In genomic region chr9:128097156-128098016, GRCh38 we compare ENCODE assay signal across 10 cellular contexts. TPM values are rescaled to one million over a fixed set of nuclear protein-coding genes. Genes with fewer than 3 reads are reported as not detected.
DNase-seq lines count a peak whose midpoint lies in the region; TF ChIP-seq lines count a peak whose summit lies in the region.
"Had no signal": no experiment of that assay in that cellular context is flagged by ENCODE, and none has a peak within 500 bp of the region (broad histone marks: within the 10 kb centered on the region; RNA-seq: fewer than 3 reads in every experiment).

No MANE protein-coding gene starts in this region.

- H3K79me2 ChIP-seq in trophoblast cell (ENCODE audit: control insufficient read depth, insufficient read depth, low read length, poor library complexity) = peaks cover 12% of the 10 kb centered on the region

- peak overlapping the region; percentile 80 to 98 (median 91) for H3K4me2 ChIP-seq in BLaER1 treated with 17β-estradiol and CSF1 and Interleukin-3, amounts not matched to agents 10 nM and 100 nM
- peak overlapping the region; percentile 80 for H3K4me2 ChIP-seq in trophoblast cell (ENCODE audit: low read length)
- H3K4me2 ChIP-seq: KMS-11 had no signal

- 81% methylated on average over 21 of the region's 21 CpGs for WGBS in esophagus, 2 donors
- WGBS in trophoblast cell (ENCODE audit: extremely low coverage, insufficient coverage, insufficient read length) = no CpG with 5 or more reads among the region's 21 CpGs

- peak overlapping the region; percentile 95 for H4K91ac ChIP-seq in trophoblast cell (ENCODE audit: low read depth, low read length)

- peak overlapping the region; percentile 23 for H3K4ac ChIP-seq in trophoblast cell (ENCODE audit: low read depth, low read length)

- peak overlapping the region; percentile 1 to 73 (median 56); a peak in 19 of 22 replicates for H3K9ac ChIP-seq in BLaER1 treated with 17β-estradiol and CSF1 and Interleukin-3, amounts not matched to agents 10 nM and 100 nM
- peak overlapping the region; percentile 38 for H3K9ac ChIP-seq in trophoblast cell (ENCODE audit: low read length)
- H3K9ac ChIP-seq: KMS-11 had no signal

- H4K20me1 ChIP-seq in BLaER1 treated with 17β-estradiol and CSF1 and Interleukin-3, amounts not matched to agents 10 nM and 100 nM = peaks cover 75 to 100% (median 93%) of the 10 kb centered on the region in 11 experiments

- H3K9me3 ChIP-seq in BLaER1 treated with 17β-estradiol and CSF1 and Interleukin-3, amounts not matched to agents 10 nM and 100 nM (replicated peaks in 1 of 11) = no peaks in the 10 kb centered on the region
- H3K9me3 ChIP-seq in Peyer's patch = no peaks in the 10 kb centered on the region
- no peaks in the 10 kb centered on the region for H3K9me3 ChIP-seq in esophagus (ENCODE audit: control insufficient read depth in 2 of 2, insufficient read depth in 1 of 2, low read depth in 1 of 2, low read length in 1 of 2)
- H3K9me3 ChIP-seq in trophoblast cell (ENCODE audit: insufficient read depth, low read depth, low read length) = no peaks in the 10 kb centered on the region

- peak overlapping the region; percentile 34 to 68 (median 56); a peak in 21 of 22 replicates for H3K27ac ChIP-seq in BLaER1 treated with 17β-estradiol and CSF1 and Interleukin-3, amounts not matched to agents 10 nM and 100 nM
- H3K27ac ChIP-seq in Peyer's patch = peak overlapping the region; percentile 72 to 98 (median 88)
- peak overlapping the region; percentile 89 to 99 for H3K27ac ChIP-seq in esophagus (ENCODE audit: low read depth in 2 of 2, low read length in 1 of 2)
- H3K27ac ChIP-seq in trophoblast cell (ENCODE audit: low read depth, low read length) = peak overlapping the region; percentile 99
- H3K27ac ChIP-seq: KMS-11 had no signal

- peak overlapping the region; percentile 95 for H2BK12ac ChIP-seq in trophoblast cell (ENCODE audit: low read length)

- peak overlapping the region; percentile 92 for H3K14ac ChIP-seq in trophoblast cell (ENCODE audit: low read length)

- peak overlapping the region; percentile 35 for H4K12ac ChIP-seq in trophoblast cell (ENCODE audit: low read depth, low read length)

- H3K36me3 ChIP-seq in BLaER1 treated with 17β-estradiol and CSF1 and Interleukin-3, amounts not matched to agents 10 nM and 100 nM = peaks cover 15 to 58% (median 24%) of the 10 kb centered on the region in 11 experiments; a peak in 21 of 22 replicates
- H3K36me3 ChIP-seq in Peyer's patch (peaks cover 0 to 18% (median 0%) of the 10 kb centered on the region in 3 donors), esophagus (ENCODE audit: control insufficient read depth in 2 of 2, insufficient read depth in 2 of 2, low read length in 1 of 2) (peaks cover 6 to 18% of the 10 kb centered on the region in 2 donors), trophoblast cell (ENCODE audit: control insufficient read depth in 1 of 2, insufficient read depth in 2 of 2, low read length in 2 of 2) (peaks cover 13 to 14% of the 10 kb centered on the region in 2 experiments)

- peak overlapping the region; percentile 77 for H2BK5ac ChIP-seq in trophoblast cell (ENCODE audit: low read depth, low read length, poor library complexity)

- no peak for TF ChIP-seq POLR2A in Peyer's patch (IDR thresholded peaks at IDR 0.05)

- peaks cover 95 to 99% (median 97%) of the 10 kb centered on the region in 10 experiments for H3K4me1 ChIP-seq in BLaER1 treated with 17β-estradiol and CSF1 and Interleukin-3, amounts not matched to agents 10 nM and 100 nM
- H3K4me1 ChIP-seq in Peyer's patch (peaks cover 0 to 63% (median 10%) of the 10 kb centered on the region in 4 donors), esophagus (ENCODE audit: control insufficient read depth in 2 of 2, insufficient read depth in 2 of 2, low read length in 1 of 2) (peaks cover 15 to 32% of the 10 kb centered on the region in 2 donors), trophoblast cell (ENCODE audit: control insufficient read depth in 1 of 2, insufficient read depth in 2 of 2, low read length in 2 of 2) (peaks cover 33 to 37% of the 10 kb centered on the region in 2 experiments)

- H2BK120ac ChIP-seq in trophoblast cell (ENCODE audit: insufficient read depth, low read length, poor library complexity) = peak overlapping the region; percentile 86

- DNase-seq in Peyer's patch = no peak
- peak in 1 of 2 donors; percentile 26 for DNase-seq in trophoblast cell
- DNase-seq in NCI-H526 (lab: John Stamatoyannopoulos, UW) = no peak
- no peak for DNase-seq in NOMO-1 treated with dmso at 0.1 percent for 144 hours (lab: John Stamatoyannopoulos, UW; ENCODE audit: unreplicated experiment)
- DNase-seq in cerebellar nuclear complex (lab: John Stamatoyannopoulos, UW) = no peak
- no peak for DNase-seq in stimulated activated naive CD4-positive, alpha-beta T cell treated with Interleukin-2 at 50 U/mL for 16 hours (lab: John Stamatoyannopoulos, UW)
- DNase-seq: RPMI8226 had no signal

- TF ChIP-seq CTCF in Peyer's patch (IDR thresholded peaks at IDR 0.05) = no peak

- peak overlapping the region; percentile 74 for H2AK5ac ChIP-seq in trophoblast cell (ENCODE audit: low read length)

- H3K23ac ChIP-seq in trophoblast cell (ENCODE audit: low read length) = no peak overlapping the region

- H4K8ac ChIP-seq in trophoblast cell (ENCODE audit: low read depth, low read length) = peak overlapping the region; percentile 74

- H3K18ac ChIP-seq in trophoblast cell (ENCODE audit: low read length) = peak overlapping the region; percentile 57

- H3K4me3 ChIP-seq in BLaER1 treated with 17β-estradiol and CSF1 and Interleukin-3, amounts not matched to agents 10 nM and 100 nM = no peak overlapping the region; a peak in 2 of 20 replicates
- peak overlapping the region in 1 of 4 donors; percentile 57 for H3K4me3 ChIP-seq in Peyer's patch
- H3K4me3 ChIP-seq in esophagus (ENCODE audit: low read depth in 1 of 2, low read length in 2 of 2) = no peak overlapping the region
- no peak overlapping the region for H3K4me3 ChIP-seq in trophoblast cell (ENCODE audit: low read depth, low read length)

- no peaks in the 10 kb centered on the region for H3K27me3 ChIP-seq in BLaER1 treated with 17β-estradiol and CSF1 and Interleukin-3, amounts not matched to agents 10 nM and 100 nM
- H3K27me3 ChIP-seq in Peyer's patch = no peaks in the 10 kb centered on the region
- no peaks in the 10 kb centered on the region for H3K27me3 ChIP-seq in esophagus (ENCODE audit: control insufficient read depth in 1 of 2, insufficient read depth in 2 of 2, low read length in 2 of 2)
- H3K27me3 ChIP-seq in trophoblast cell (ENCODE audit: insufficient read depth, low read length) = no peaks in the 10 kb centered on the region

- H2AFZ ChIP-seq in trophoblast cell (ENCODE audit: insufficient read depth, low read length, poor library complexity) = no peak overlapping the region

- H3K79me1 ChIP-seq in trophoblast cell (ENCODE audit: low read length) = peaks cover 23% of the 10 kb centered on the region

RNA-seq across cellular contexts. Expression of gene SLC25A25, which starts 29.4 kb away (rescaled TPM):
- total RNA-seq in Peyer's patch = 10 to 100 TPM; 18.2 to 44.1 (median 28.2) TPM
- 1 to 10 TPM; 9.6 to 10.0 TPM for polyA plus RNA-seq in esophagus
- 10.2 and 11.5 TPM in 2 replicates for polyA plus RNA-seq in trophoblast cell (2013)

RNA-seq across cellular contexts. Expression of gene PTGES2, which starts 30.1 kb away (rescaled TPM):
- total RNA-seq in Peyer's patch = 100 to 1,000 TPM; 123 to 193 (median 168) TPM
- polyA plus RNA-seq in esophagus = 10 to 100 TPM; 59.0 to 59.4 TPM
- 24.0 and 25.6 TPM in 2 replicates for polyA plus RNA-seq in trophoblast cell (2013)

RNA-seq across cellular contexts. Expression of gene NAIF1, which starts 30.3 kb away (rescaled TPM):
- total RNA-seq in Peyer's patch = 10 to 100 TPM in 2 of 4 donors, 1 to 10 TPM in 2; 7.4 to 26.1 (median 11.8) TPM
- polyA plus RNA-seq in esophagus = 1 to 10 TPM; 6.1 to 6.9 TPM
- 6.6 and 7.1 TPM in 2 replicates for polyA plus RNA-seq in trophoblast cell (2013)

RNA-seq across cellular contexts. Expression of gene LCN2, which starts 51.9 kb away (rescaled TPM):
- total RNA-seq in Peyer's patch = 100 to 1,000 TPM in 1 of 4 donors, 10 to 100 TPM in 2, 1 to 10 TPM in 1; 1.9 to 191 (median 37.1) TPM
- polyA plus RNA-seq in esophagus = 1,000 to 10,000 TPM; 1,061 to 2,097 TPM
- polyA plus RNA-seq in trophoblast cell (2013) = not detected in 2 replicates
